ENCODE assay signal across 8 cellular contexts in the genomic region with DNA sequence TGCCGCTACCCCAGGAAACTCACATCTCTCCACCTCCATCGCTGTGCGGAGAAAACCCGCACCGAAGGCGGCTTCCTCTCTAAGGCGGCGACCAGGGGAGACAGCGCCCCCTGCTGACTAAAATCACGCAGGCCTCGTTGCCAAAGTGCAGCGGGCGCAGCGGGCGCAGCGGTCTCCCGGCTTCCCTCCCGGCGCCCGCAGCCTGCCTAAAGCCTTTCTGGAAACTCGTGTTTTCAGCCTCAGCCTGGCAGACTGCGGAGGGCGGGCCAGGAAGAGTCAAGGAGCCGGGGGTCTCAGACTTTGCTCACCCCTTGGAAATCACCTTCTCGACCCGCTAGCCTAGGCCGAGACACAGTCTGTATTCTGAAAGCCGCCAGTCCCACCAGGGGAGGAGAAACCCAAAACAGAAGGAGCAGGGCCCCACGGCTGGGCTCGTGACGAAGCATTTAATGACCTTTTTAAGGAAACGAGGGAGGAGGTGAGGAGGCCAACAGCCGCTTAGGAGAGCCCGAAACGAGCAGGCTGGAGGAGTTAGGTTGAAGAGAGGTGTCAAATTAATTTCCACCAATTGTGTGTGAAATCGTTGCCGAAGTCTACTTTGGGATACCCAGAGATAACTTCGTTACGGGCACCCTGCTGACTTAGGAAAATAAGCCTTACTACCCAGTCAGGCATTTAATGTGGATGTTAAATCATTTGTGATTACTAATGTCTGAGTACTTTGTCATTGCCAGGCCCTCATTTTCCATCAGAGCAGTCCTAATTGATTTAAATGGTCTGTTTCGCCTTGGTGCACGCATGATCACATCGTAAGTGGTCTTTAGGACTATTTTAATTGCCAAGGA. TPM values are rescaled to one million over a fixed set of nuclear protein-coding genes. Genes with fewer than 3 reads are reported as not detected.
DNase-seq lines count a peak whose midpoint lies in the region; ATAC-seq and TF ChIP-seq lines count a peak whose summit lies in the region.

No MANE protein-coding gene starts in this region.

- H3K4me3 Mint-ChIP-seq in Calu3 (ENCODE audit: low read depth, unreplicated experiment), result peak overlapping the region; percentile 63

- no peak for TF ChIP-seq POLR2A in NB4 (IDR thresholded peaks at IDR 0.05; ENCODE audit: extremely low read depth, insufficient read length)

- no peaks in the 10 kb centered on the region for H3K9me3 ChIP-seq in tibial artery
- no peaks in the 10 kb centered on the region for H3K9me3 ChIP-seq in SJCRH30 (replicated peaks)

- H3K4me1 ChIP-seq in tibial artery, result peaks cover 0 to 41% (median 24%) of the 10 kb centered on the region in 4 donors
- no peaks in the 10 kb centered on the region for H3K4me1 ChIP-seq in SJCRH30

- no peak overlapping the region for H3K4me3 ChIP-seq in NB4 (ENCODE audit: low read depth, low read length)
- no peak overlapping the region for H3K4me3 ChIP-seq in fibroblast of mammary gland (ENCODE audit: control insufficient read depth, low read depth, low read length)
- no peak overlapping the region for H3K4me3 ChIP-seq in tibial artery
- H3K4me3 ChIP-seq in SJCRH30, result no peak overlapping the region

- CTCF ChIA-PET in Calu3 (lab: Charles Lee), result no interaction called here

- H3K36me3 ChIP-seq in tibial artery, result no peaks in the 10 kb centered on the region
- H3K36me3 ChIP-seq in SJCRH30, result no peaks in the 10 kb centered on the region

- ATAC-seq in GM21786 (IDR thresholded peaks at IDR 0.05; ENCODE audit: unreplicated experiment), result peak; percentile 81

- peak; percentile 75 for TF ChIP-seq CTCF in Calu3 (IDR thresholded peaks at IDR 0.05; ENCODE audit: unreplicated experiment)
- TF ChIP-seq CTCF in NB4 (IDR thresholded peaks at IDR 0.05; ENCODE audit: low read depth, low read length), result peak; percentile 46
- peak; percentile 62 for TF ChIP-seq CTCF in fibroblast of mammary gland (conservative IDR thresholded peaks at IDR 0.05; ENCODE audit: control insufficient read depth, insufficient read depth, low read depth, low read length)
- peak; percentile 58 to 64 for TF ChIP-seq CTCF in tibial artery (IDR thresholded peaks at IDR 0.05)

- H3K36me3 Mint-ChIP-seq in Calu3 (ENCODE audit: insufficient read depth, unreplicated experiment), result peaks cover 4% of the 10 kb centered on the region

- H3K27ac ChIP-seq in tibial artery (no peak overlapping the region), SJCRH30 (no peak overlapping the region)

- BruUV-seq in Calu3 (replicated peaks; lab: Mats Ljungman, UMichigan), result no TSS peak

- intact Hi-C loops in Calu3 (cut with micrococcal nuclease; ENCODE audit: unreplicated experiment), result no loop called here
- intact Hi-C loops in tibial artery (cut with DNase I; ENCODE audit: low total_unique reads), result loop anchor here (10.0 kb wide), 1 partner anchor 567 kb away; no protein-coding TSS in a partner anchor

- no peak overlapping the region for H3K27ac Mint-ChIP-seq in Calu3 (ENCODE audit: unreplicated experiment)

- peaks cover 45% of the 10 kb centered on the region for H3K27me3 Mint-ChIP-seq in Calu3 (ENCODE audit: unreplicated experiment)

- H3K27me3 ChIP-seq in tibial artery (peaks cover 17 to 97% of the 10 kb centered on the region in 2 donors), SJCRH30 (no peaks in the 10 kb centered on the region)

- no peaks in the 10 kb centered on the region for H3K9me3 Mint-ChIP-seq in Calu3 (ENCODE audit: low read depth, unreplicated experiment)

- no peaks in the 10 kb centered on the region for H3K4me1 Mint-ChIP-seq in Calu3 (ENCODE audit: low read depth, unreplicated experiment)

- DNase-seq in Calu3 (peak; percentile 73), NB4 (ENCODE audit: low read depth) (peak; percentile 72), fibroblast of mammary gland (ENCODE audit: low read depth) (peak; percentile 48), nucleus accumbens (lab: John Stamatoyannopoulos, UW) (peak in 31 of 56 donors; percentile 5 to 64 (median 23)), tibial artery (peak in 1 of 2 donors; percentile 41), SJCRH30 (no peak)
- DNase-seq in activated CD8-positive, alpha-beta memory T cell treated with anti-CD3 and anti-CD28 coated beads, Interleukin-2, amount 50 U/mL, for 48 hours, result peak; percentile 93

RNA-seq across cellular contexts. Expression of gene FOXB2, which starts 7.3 kb away (rescaled TPM):
- total RNA-seq in Calu3 (2022), result not detected in 2 replicates
- total RNA-seq in SJCRH30 (2014; rRNA removed; shearing (Covaris generic)), result not detected in 2 replicates

Comparison
In these comparisons a context has a peak if more than half of its experiments do, and no peak if none do; other contexts are left out.
1. DNase-seq: peak in Calu3 (single experiment), NB4 (single experiment), activated CD8-positive, alpha-beta memory T cell treated with anti-CD3 and anti-CD28 coated beads, Interleukin-2, amount 50 U/mL, for 48 hours (single experiment), fibroblast of mammary gland (single experiment) and nucleus accumbens (31 of 56); none in SJCRH30 (0 of 2).
2. Peak in every context shown above with its lines, with median percentiles within 50 percentile points of each other: CTCF ChIP-seq.